ENCODE assay signal across 24 cellular contexts in genomic region chr9:131258698-131259431, GRCh38. TPM values are rescaled to one million over a fixed set of nuclear protein-coding genes. Genes with fewer than 3 reads are reported as not detected.
A peak's percentile ranks its signal among the peaks of the same experiment; 100 is the strongest.
DNase-seq lines count a peak whose midpoint lies in the region; ATAC-seq, FAIRE-seq and TF ChIP-seq lines count a peak whose summit lies in the region.
"Had no signal": no experiment of that assay in that cellular context is flagged by ENCODE, and none has a peak within 500 bp of the region (broad histone marks: within the 10 kb centered on the region; RNA-seq: fewer than 3 reads in every experiment).

No MANE protein-coding gene starts in this region.

- H3K27ac Mint-ChIP-seq in stimulated activated naive CD8-positive, alpha-beta T cell treated with anti-CD3 and anti-CD28 coated beads, Interleukin-15, amount 100 ng/mL, for 72 hours, result peak overlapping the region in 1 of 2 donors; percentile 74
- H3K27ac Mint-ChIP-seq in T-helper 17 cell, result peak overlapping the region; percentile 99
- H3K27ac Mint-ChIP-seq: WTC11 had no signal

- no peaks in the 10 kb centered on the region for H3K9me3 Mint-ChIP-seq in stimulated activated naive CD8-positive, alpha-beta T cell treated with anti-CD3 and anti-CD28 coated beads, Interleukin-15, amount 100 ng/mL, for 72 hours
- H3K9me3 Mint-ChIP-seq: WTC11 had no signal

- peaks cover 4% of the 10 kb centered on the region for H3K36me3 Mint-ChIP-seq in T-helper 17 cell (ENCODE audit: low read depth)
- H3K36me3 Mint-ChIP-seq: WTC11 had no signal

- H2BK120ac ChIP-seq in mesenchymal stem cell (ENCODE audit: low read depth, low read length), result no peak overlapping the region

- ATAC-seq in stimulated activated naive CD8-positive, alpha-beta T cell treated with anti-CD3 and anti-CD28 coated beads, Interleukin-15, Interleukin-2, amounts not matched to agents 100 U/mL and 50 U/mL, for 24 hours, result no peak
- no peak for ATAC-seq in stimulated activated naive CD8-positive, alpha-beta T cell treated with anti-CD3 and anti-CD28 coated beads, Interleukin-15, amount 100 ng/mL, for 72 hours
- no peak for ATAC-seq in T-helper 17 cell
- no peak for ATAC-seq in upper lobe of right lung
- ATAC-seq: left colon, WTC11 had no signal

- 89% methylated on average over 25 of the region's 25 CpGs for WGBS in mesenchymal stem cell

- FAIRE-seq in D721Med (lab: Jason Lieb, UNC), result no peak
- FAIRE-seq: colon, GM12891 had no signal

- H3K4me3 ChIP-seq in mesenchymal stem cell (ENCODE audit: insufficient read depth in 1 of 2, low read depth in 1 of 2, low read length in 2 of 2), result no peak overlapping the region
- no peak overlapping the region for H3K4me3 ChIP-seq in upper lobe of right lung

- peak; percentile 3 for DNase-seq in stimulated activated naive CD8-positive, alpha-beta T cell treated with anti-CD3 and anti-CD28 coated beads, Interleukin-15, Interleukin-2, amounts not matched to agents 100 U/mL and 50 U/mL, for 24 hours
- no peak for DNase-seq in stimulated activated naive CD8-positive, alpha-beta T cell treated with anti-CD3 and anti-CD28 coated beads, Interleukin-15, amount 100 ng/mL, for 72 hours
- DNase-seq in T-helper 17 cell (peak in 1 of 3 donors; percentile 4), mesenchymal stem cell (no peak), upper lobe of right lung (no peak), D721Med (ENCODE audit: insufficient read length, low spot score) (no peak)
- no peak for DNase-seq in stimulated activated CD4-positive, alpha-beta T cell treated with anti-CD3 and anti-CD28 coated beads, Interleukin-2, amount 100 ng/mL, for 48 hours
- DNase-seq in stimulated activated CD4-positive, alpha-beta T cell treated with anti-CD3 and anti-CD28 coated beads, Interleukin-4, amount 100 ng/mL, for 24 hours, result no peak
- DNase-seq: activated effector memory CD4-positive, alpha-beta T cell treated with Interleukin-2 at 50 U/mL for 16 hours; DMS 273 treated with DMSO at 0.1 percent for 48 hours; GF-D8; left colon; midbrain; NCI-H1092 treated with DMSO at 0.1 percent for 48 hours; NCI-H2081 treated with DMSO at 0.1 percent for 48 hours; NCI-H524 treated with DMSO at 0.1 percent for 48 hours; nucleus accumbens; SHP77; stimulated activated CD4-positive, alpha-beta T cell treated with anti-CD3 and anti-CD28 coated beads, Interleukin-4, amount 100 ng/mL, for 4 hours had no signal

- TF ChIP-seq CTCF in upper lobe of right lung (IDR thresholded peaks at IDR 0.05) (no peak), D721Med (IDR thresholded peaks at IDR 0.05; ENCODE audit: insufficient read depth, missing control alignments) (no peak)

- H3K4me2 ChIP-seq in mesenchymal stem cell (ENCODE audit: low read length, poor library complexity, severe bottlenecking), result no peak overlapping the region
- H3K4me2 ChIP-seq: KMS-11 had no signal

- H2BK15ac ChIP-seq in mesenchymal stem cell (ENCODE audit: low read depth, poor library complexity, severe bottlenecking), result peak overlapping the region; percentile 36

- H3K4me3 Mint-ChIP-seq in stimulated activated naive CD8-positive, alpha-beta T cell treated with anti-CD3 and anti-CD28 coated beads, Interleukin-15, amount 100 ng/mL, for 72 hours, result no peak overlapping the region
- no peak overlapping the region for H3K4me3 Mint-ChIP-seq in T-helper 17 cell
- H3K4me3 Mint-ChIP-seq: WTC11 had no signal

- H3K79me1 ChIP-seq in mesenchymal stem cell (replicated peaks; ENCODE audit: low read length, poor library complexity, severe bottlenecking), result no peaks in the 10 kb centered on the region

- no peaks in the 10 kb centered on the region for H3K9me3 ChIP-seq in T-helper 17 cell (ENCODE audit: control insufficient read depth, low read length, poor library complexity, severe bottlenecking)
- no peaks in the 10 kb centered on the region for H3K9me3 ChIP-seq in mesenchymal stem cell (ENCODE audit: control insufficient read depth, low read length)
- H3K9me3 ChIP-seq in upper lobe of right lung, result no peaks in the 10 kb centered on the region

- H2AK5ac ChIP-seq in mesenchymal stem cell (ENCODE audit: low read length, severe bottlenecking), result no peak overlapping the region

- no peak overlapping the region for H3K9ac ChIP-seq in mesenchymal stem cell (ENCODE audit: low read length)
- H3K9ac ChIP-seq: KMS-11 had no signal

- H3K23ac ChIP-seq in mesenchymal stem cell (ENCODE audit: low read length in 2 of 2), result no peak overlapping the region

- no peak overlapping the region for H3K18ac ChIP-seq in mesenchymal stem cell (ENCODE audit: low read depth in 1 of 2, low read length in 2 of 2)

- H3K36me3 ChIP-seq in mesenchymal stem cell (ENCODE audit: control insufficient read depth in 1 of 2, insufficient read depth in 2 of 2, low read depth in 1 of 2, low read length in 2 of 2), result no peaks in the 10 kb centered on the region
- peaks cover 16% of the 10 kb centered on the region for H3K36me3 ChIP-seq in upper lobe of right lung

- no peak overlapping the region for H3K27ac ChIP-seq in mesenchymal stem cell (ENCODE audit: low read length, poor library complexity, severe bottlenecking)
- H3K27ac ChIP-seq in upper lobe of right lung, result peak overlapping the region; percentile 6
- H3K27ac ChIP-seq: KMS-11 had no signal

- no peak overlapping the region for H4K8ac ChIP-seq in mesenchymal stem cell (ENCODE audit: low read length)

- H2BK12ac ChIP-seq in mesenchymal stem cell (ENCODE audit: low read length in 2 of 2), result no peak overlapping the region

- H4K91ac ChIP-seq in mesenchymal stem cell (ENCODE audit: low read length), result peak overlapping the region; percentile 53

- no peak overlapping the region for H2BK5ac ChIP-seq in mesenchymal stem cell (ENCODE audit: low read depth, low read length, poor library complexity, severe bottlenecking)

- peaks cover 81% of the 10 kb centered on the region for H3K4me1 Mint-ChIP-seq in stimulated activated naive CD8-positive, alpha-beta T cell treated with anti-CD3 and anti-CD28 coated beads, Interleukin-15, amount 100 ng/mL, for 72 hours
- peaks cover 30% of the 10 kb centered on the region for H3K4me1 Mint-ChIP-seq in T-helper 17 cell

- H3K4me1 ChIP-seq in mesenchymal stem cell (ENCODE audit: control insufficient read depth, insufficient read depth, low read depth, low read length) (peaks cover 11% of the 10 kb centered on the region), upper lobe of right lung (peaks cover 22% of the 10 kb centered on the region)

- H3K27me3 ChIP-seq in mesenchymal stem cell (ENCODE audit: control insufficient read depth in 1 of 2, insufficient read depth in 1 of 2, low read length in 2 of 2) (no peaks in the 10 kb centered on the region), upper lobe of right lung (no peaks in the 10 kb centered on the region)

- H3K4ac ChIP-seq in mesenchymal stem cell (ENCODE audit: low read depth in 1 of 2, low read length in 2 of 2), result no peak overlapping the region

- intact Hi-C loops in upper lobe of right lung (cut with DNase I), result no loop called here

- no peak overlapping the region for H3K14ac ChIP-seq in mesenchymal stem cell (ENCODE audit: low read length in 2 of 2)

- no peak overlapping the region for H2AFZ ChIP-seq in mesenchymal stem cell (ENCODE audit: low read depth, low read length)

- no peaks in the 10 kb centered on the region for H3K27me3 Mint-ChIP-seq in stimulated activated naive CD8-positive, alpha-beta T cell treated with anti-CD3 and anti-CD28 coated beads, Interleukin-15, amount 100 ng/mL, for 72 hours
- H3K27me3 Mint-ChIP-seq in T-helper 17 cell, result no peaks in the 10 kb centered on the region

RNA-seq across cellular contexts. Expression of gene FAM78A, which starts 17.4 kb away (rescaled TPM):
- 10 to 100 TPM; 59.5 to 60.4 TPM for total RNA-seq in T-helper 17 cell
- 0.72 TPM for polyA plus RNA-seq in mesenchymal stem cell (2013, experiment 1 of 2)
- polyA plus RNA-seq in mesenchymal stem cell (2013, experiment 2 of 2), result 0.75 TPM
- total RNA-seq in upper lobe of right lung, result 14.8 TPM

RNA-seq across cellular contexts. Expression of gene PLPP7, which starts 30.7 kb away (rescaled TPM):
- under 1 TPM in 1 of 2 donors, not detected in 1; 0.17 TPM for total RNA-seq in T-helper 17 cell
- 0.17 TPM for polyA plus RNA-seq in mesenchymal stem cell (2013, experiment 1 of 2)
- polyA plus RNA-seq in mesenchymal stem cell (2013, experiment 2 of 2), result 0.14 TPM
- total RNA-seq in upper lobe of right lung, result 1.5 TPM
- total RNA-seq: T-helper 2 cell treated with Interferon-gamma antibody and Interleukin-4, amounts not matched to agents 100 ng/mL and 5 ng/mL, for 36 hours had no signal
